Comparison of ENCODE assay signal across 8 cellular contexts in the genomic region with DNA sequence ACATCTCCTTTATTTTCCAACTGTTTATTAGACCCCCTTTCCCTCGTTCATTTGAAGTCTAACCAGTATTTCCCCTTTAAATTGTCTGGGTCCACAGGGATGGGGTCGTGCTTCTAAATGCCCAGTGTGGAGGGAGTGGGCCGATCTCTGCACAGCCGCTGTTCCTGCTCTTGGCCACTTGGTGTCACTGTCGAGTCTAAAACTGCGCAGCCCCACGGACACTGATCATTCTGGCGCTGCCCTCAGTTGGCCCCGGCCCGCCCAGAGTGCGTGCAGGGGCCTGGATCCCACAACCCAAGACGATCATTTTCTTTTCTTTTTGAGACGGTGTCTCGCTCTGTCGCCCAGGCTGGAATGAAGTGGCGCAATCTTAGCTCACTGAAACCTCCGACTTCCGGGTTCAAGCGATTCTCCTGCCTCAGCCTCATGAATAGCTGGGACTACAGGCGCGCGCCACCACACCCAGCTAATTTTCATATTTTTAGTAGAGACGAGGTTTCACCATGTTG. TPM values are rescaled to one million over a fixed set of nuclear protein-coding genes. Genes with fewer than 3 reads are reported as not detected.
DNase-seq lines count a peak whose midpoint lies in the region; ATAC-seq and TF ChIP-seq lines count a peak whose summit lies in the region.

No MANE protein-coding gene starts in this region.

- H3K4me3 Mint-ChIP-seq in WTC11, result no peak overlapping the region; the same call in 1 of the 2 replicates

- peaks cover 9% of the 10 kb centered on the region for H3K4me1 Mint-ChIP-seq in WTC11

- no peak overlapping the region for H3K27ac Mint-ChIP-seq in WTC11

- peak; percentile 95 for ATAC-seq in WTC11
- ATAC-seq in HG03095 (IDR thresholded peaks at IDR 0.05; ENCODE audit: unreplicated experiment), result no peak

- H3K36me3 ChIP-seq in kidney epithelial cell (ENCODE audit: control insufficient read depth, insufficient read depth, low read length), result no peaks in the 10 kb centered on the region

- H3K27me3 Mint-ChIP-seq in WTC11 (ENCODE audit: low read depth), result no peaks in the 10 kb centered on the region; the same call in 1 of the 2 replicates

- H3K4me3 ChIP-seq in HFF-Myc (replicated peaks; ENCODE audit: low read depth, low read length), result no peak overlapping the region
- H3K4me3 ChIP-seq in cardiac fibroblast (replicated peaks in 1 of 2; ENCODE audit: low read depth in 2 of 2, low read length in 2 of 2), result no peak overlapping the region
- H3K4me3 ChIP-seq in kidney epithelial cell (ENCODE audit: low read depth, low read length), result no peak overlapping the region

- peak; percentile 94 for TF ChIP-seq CTCF in HFF-Myc (IDR thresholded peaks at IDR 0.05; ENCODE audit: low read depth, low read length, missing control alignments)
- peak; percentile 77 for TF ChIP-seq CTCF in WTC11 (IDR thresholded peaks at IDR 0.05)
- TF ChIP-seq CTCF in cardiac fibroblast (IDR thresholded peaks at IDR 0.05; ENCODE audit: low read depth, low read length), result peak; percentile 96
- peak; percentile 92 for TF ChIP-seq CTCF in kidney epithelial cell (IDR thresholded peaks at IDR 0.05; ENCODE audit: insufficient read depth, low read length, poor library complexity, severe bottlenecking)

- no peaks in the 10 kb centered on the region for H3K36me3 Mint-ChIP-seq in WTC11

- H3K27me3 ChIP-seq in kidney epithelial cell (ENCODE audit: control insufficient read depth, insufficient read depth, low read length), result no peaks in the 10 kb centered on the region

- CTCF ChIA-PET in WTC11 (lab: Charles Lee), result interaction anchor here (0.6 to 5.8 kb wide), 12 partner anchors 10 to 596 kb away, joined by 3 to 76 read pairs (median 6); no protein-coding TSS in a partner anchor

- H3K9me3 Mint-ChIP-seq in WTC11, result no peaks in the 10 kb centered on the region

- peak; percentile 82 for DNase-seq in DMS53 (lab: John Stamatoyannopoulos, UW)
- DNase-seq in HFF-Myc (ENCODE audit: extremely low read depth, low read depth), result no peak
- peak; percentile 24 for DNase-seq in NCI-H2107 (lab: John Stamatoyannopoulos, UW)
- DNase-seq in WTC11 (ENCODE audit: low spot score), result peak; percentile 75
- DNase-seq in cardiac fibroblast (ENCODE audit: low read depth in 2 of 2), result peak; percentile 56 to 62
- DNase-seq in kidney epithelial cell (ENCODE audit: low read depth), result peak; percentile 10
- DNase-seq in stimulated activated CD4-positive, alpha-beta T cell treated with anti-CD3 and anti-CD28 coated beads, Interleukin-2, amount 100 ng/mL, for 24 hours, result peak; percentile 69

- POLR2A ChIA-PET in WTC11 (lab: Charles Lee), result interaction anchor here (0.6 to 1.6 kb wide), 3 partner anchors 33 to 198 kb away, joined by 3 to 7 read pairs (median 5); no protein-coding TSS in a partner anchor

TF ChIP-seq in WTC11, 78 proteins besides CTCF, POLR2A, EP300 and RAD21:
- TF ChIP-seq GABPB1 (CRISPR knock-in tag; IDR thresholded peaks at IDR 0.05) (0 out of 2 replicates have a peak, but pooled peaks have one; percentile 29), FOXJ3 (CRISPR knock-in tag; IDR thresholded peaks at IDR 0.05; ENCODE audit: borderline replicate concordance) (no peak)

RNA-seq across cellular contexts. Expression of a gene that starts 12.0 kb away (rescaled TPM):
- total RNA-seq in WTC11 (2021), result 0.28 TPM in 1 of 3 replicates, not detected in the others
- not detected in 2 replicates for total RNA-seq in kidney epithelial cell

RNA-seq across cellular contexts. Expression of a gene that starts 50.2 kb away (rescaled TPM):
- total RNA-seq in WTC11 (2021) (37.7 to 47.0 TPM (median 39.5 TPM) in 3 replicates), kidney epithelial cell (42.8 and 54.8 TPM in 2 replicates)
